ENCODE assay signal across 20 cellular contexts in the genomic region with DNA sequence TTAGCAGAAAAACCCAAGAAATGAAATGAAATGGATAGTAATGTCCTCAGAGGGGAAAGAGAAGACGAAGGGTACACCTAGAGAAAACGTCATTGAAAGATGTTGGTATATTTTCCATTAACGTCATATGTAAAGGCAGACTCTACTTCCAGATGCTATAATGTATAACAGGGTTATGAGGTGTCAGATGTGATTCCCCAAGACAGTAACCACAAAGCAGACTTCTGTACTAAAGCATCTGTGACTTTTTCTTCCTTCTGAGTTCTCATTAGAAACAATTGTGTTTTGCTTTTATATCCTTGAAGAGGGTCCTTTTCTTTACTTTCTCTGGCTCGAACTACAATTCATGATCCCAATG. TPM values are rescaled to one million over a fixed set of nuclear protein-coding genes. Genes with fewer than 3 reads are reported as not detected.
DNase-seq lines count a peak whose midpoint lies in the region; ATAC-seq and TF ChIP-seq lines count a peak whose summit lies in the region.
"Had no signal": no experiment of that assay in that cellular context is flagged by ENCODE, and none has a peak within 500 bp of the region (broad histone marks: within the 10 kb centered on the region; RNA-seq: fewer than 3 reads in every experiment).

No MANE protein-coding gene starts in this region.

- peak overlapping the region; percentile 34 for H3K4me3 Mint-ChIP-seq in activated naive CD4-positive, alpha-beta T cell treated with anti-CD3 and anti-CD28 coated beads for 36 hours
- H3K4me3 Mint-ChIP-seq in activated naive CD4-positive, alpha-beta T cell treated with anti-CD3 and anti-CD28 coated beads, Interleukin-2, amount 10 ng/mL, durations not matched to agents 7 days and 5 days, result no peak overlapping the region
- peak overlapping the region; percentile 77 for H3K4me3 Mint-ChIP-seq in activated naive CD8-positive, alpha-beta T cell treated with anti-CD3 and anti-CD28 coated beads, Interleukin-2, amount 10 ng/mL, durations not matched to agents 7 days and 5 days
- peak overlapping the region; percentile 21 for H3K4me3 Mint-ChIP-seq in stimulated activated naive CD8-positive, alpha-beta T cell treated with anti-CD3 and anti-CD28 coated beads, Interleukin-15, Interleukin-2, amounts not matched to agents 100 ng/mL and 50 ng/mL, for 24 hours
- no peak overlapping the region for H3K4me3 Mint-ChIP-seq in chondrocyte (ENCODE audit: unreplicated experiment)
- H3K4me3 Mint-ChIP-seq: neural progenitor cell had no signal

- no peaks in the 10 kb centered on the region for H3K9me3 Mint-ChIP-seq in activated naive CD4-positive, alpha-beta T cell treated with anti-CD3 and anti-CD28 coated beads for 36 hours
- H3K9me3 Mint-ChIP-seq in activated naive CD4-positive, alpha-beta T cell treated with anti-CD3 and anti-CD28 coated beads, Interleukin-2, amount 10 ng/mL, durations not matched to agents 7 days and 5 days, result no peaks in the 10 kb centered on the region
- H3K9me3 Mint-ChIP-seq in activated naive CD8-positive, alpha-beta T cell treated with anti-CD3 and anti-CD28 coated beads, Interleukin-2, amount 10 ng/mL, durations not matched to agents 7 days and 5 days, result no peaks in the 10 kb centered on the region
- no peaks in the 10 kb centered on the region for H3K9me3 Mint-ChIP-seq in stimulated activated naive CD8-positive, alpha-beta T cell treated with anti-CD3 and anti-CD28 coated beads, Interleukin-15, Interleukin-2, amounts not matched to agents 100 ng/mL and 50 ng/mL, for 24 hours
- H3K9me3 Mint-ChIP-seq in chondrocyte (ENCODE audit: low read depth), result no peaks in the 10 kb centered on the region
- H3K9me3 Mint-ChIP-seq: neural progenitor cell had no signal

- H3K27ac Mint-ChIP-seq in activated naive CD4-positive, alpha-beta T cell treated with anti-CD3 and anti-CD28 coated beads for 36 hours, result peak overlapping the region; percentile 61
- no peak overlapping the region for H3K27ac Mint-ChIP-seq in activated naive CD4-positive, alpha-beta T cell treated with anti-CD3 and anti-CD28 coated beads, Interleukin-2, amount 10 ng/mL, durations not matched to agents 7 days and 5 days
- peak overlapping the region; percentile 83 for H3K27ac Mint-ChIP-seq in activated naive CD8-positive, alpha-beta T cell treated with anti-CD3 and anti-CD28 coated beads, Interleukin-2, amount 10 ng/mL, durations not matched to agents 7 days and 5 days
- H3K27ac Mint-ChIP-seq in stimulated activated naive CD8-positive, alpha-beta T cell treated with anti-CD3 and anti-CD28 coated beads, Interleukin-15, Interleukin-2, amounts not matched to agents 100 ng/mL and 50 ng/mL, for 24 hours, result peak overlapping the region; percentile 10
- no peak overlapping the region for H3K27ac Mint-ChIP-seq in chondrocyte (ENCODE audit: unreplicated experiment)
- H3K27ac Mint-ChIP-seq: neural progenitor cell had no signal

- POLR2A ChIA-PET in activated naive CD8-positive, alpha-beta T cell treated with anti-CD3 and anti-CD28 coated beads, Interleukin-2, amount 10 ng/mL, durations not matched to agents 7 days and 5 days (lab: Charles Lee), result interaction anchor here (1.5 to 2.4 kb wide), 2 partner anchors 132 to 144 kb away, joined by 4 to 14 read pairs; no protein-coding TSS in a partner anchor

- TF ChIP-seq CTCF in chondrocyte (IDR thresholded peaks at IDR 0.05), result no peak

- no peaks in the 10 kb centered on the region for H3K27me3 Mint-ChIP-seq in activated naive CD4-positive, alpha-beta T cell treated with anti-CD3 and anti-CD28 coated beads for 36 hours (ENCODE audit: low read depth)
- no peaks in the 10 kb centered on the region for H3K27me3 Mint-ChIP-seq in activated naive CD4-positive, alpha-beta T cell treated with anti-CD3 and anti-CD28 coated beads, Interleukin-2, amount 10 ng/mL, durations not matched to agents 7 days and 5 days
- H3K27me3 Mint-ChIP-seq in activated naive CD8-positive, alpha-beta T cell treated with anti-CD3 and anti-CD28 coated beads, Interleukin-2, amount 10 ng/mL, durations not matched to agents 7 days and 5 days, result no peaks in the 10 kb centered on the region
- no peaks in the 10 kb centered on the region for H3K27me3 Mint-ChIP-seq in stimulated activated naive CD8-positive, alpha-beta T cell treated with anti-CD3 and anti-CD28 coated beads, Interleukin-15, Interleukin-2, amounts not matched to agents 100 ng/mL and 50 ng/mL, for 24 hours
- no peaks in the 10 kb centered on the region for H3K27me3 Mint-ChIP-seq in chondrocyte (ENCODE audit: low read depth)

- ATAC-seq in HG03354 (IDR thresholded peaks at IDR 0.05; ENCODE audit: poor library complexity, severe bottlenecking, unreplicated experiment), result peak; percentile 59
- peak; percentile 23 for ATAC-seq in activated naive CD8-positive, alpha-beta T cell treated with anti-CD3 and anti-CD28 coated beads, Interleukin-2, amount 10 ng/mL, durations not matched to agents 7 days and 5 days (ENCODE audit: low read depth)
- no peak for ATAC-seq in HG02763 (IDR thresholded peaks at IDR 0.05; ENCODE audit: unreplicated experiment)
- no peak for ATAC-seq in GM18517 (IDR thresholded peaks at IDR 0.05; ENCODE audit: unreplicated experiment)
- ATAC-seq: gastrocnemius medialis, sciatic nerve had no signal

- CTCF ChIA-PET in activated naive CD4-positive, alpha-beta T cell treated with anti-CD3 and anti-CD28 coated beads for 36 hours (lab: Charles Lee), result interaction anchor here (0.6 to 4.2 kb wide), 22 partner anchors 10 to 740 kb away, joined by 3 to 87 read pairs (median 5); partner anchors contain the start of gene CRPPA
- CTCF ChIA-PET in activated naive CD4-positive, alpha-beta T cell treated with anti-CD3 and anti-CD28 coated beads, Interleukin-2, amount 10 ng/mL, durations not matched to agents 7 days and 5 days (lab: Charles Lee), result interaction anchor here (0.8 to 4.1 kb wide), 16 partner anchors 14 to 490 kb away, joined by 3 to 63 read pairs (median 4); partner anchors contain the start of gene CRPPA

- H3K36me3 Mint-ChIP-seq in activated naive CD4-positive, alpha-beta T cell treated with anti-CD3 and anti-CD28 coated beads for 36 hours (ENCODE audit: low read depth), result no peaks in the 10 kb centered on the region
- no peaks in the 10 kb centered on the region for H3K36me3 Mint-ChIP-seq in activated naive CD4-positive, alpha-beta T cell treated with anti-CD3 and anti-CD28 coated beads, Interleukin-2, amount 10 ng/mL, durations not matched to agents 7 days and 5 days
- H3K36me3 Mint-ChIP-seq in activated naive CD8-positive, alpha-beta T cell treated with anti-CD3 and anti-CD28 coated beads, Interleukin-2, amount 10 ng/mL, durations not matched to agents 7 days and 5 days, result no peaks in the 10 kb centered on the region
- no peaks in the 10 kb centered on the region for H3K36me3 Mint-ChIP-seq in stimulated activated naive CD8-positive, alpha-beta T cell treated with anti-CD3 and anti-CD28 coated beads, Interleukin-15, Interleukin-2, amounts not matched to agents 100 ng/mL and 50 ng/mL, for 24 hours (ENCODE audit: low read depth)
- peaks cover 2% of the 10 kb centered on the region for H3K36me3 Mint-ChIP-seq in chondrocyte (ENCODE audit: low read depth)
- H3K36me3 Mint-ChIP-seq: neural progenitor cell had no signal

- no peak for DNase-seq in activated naive CD4-positive, alpha-beta T cell treated with anti-CD3 and anti-CD28 coated beads for 36 hours
- DNase-seq in activated naive CD4-positive, alpha-beta T cell treated with anti-CD3 and anti-CD28 coated beads, Interleukin-2, amount 10 ng/mL, durations not matched to agents 7 days and 5 days, result no peak
- no peak for DNase-seq in activated naive CD8-positive, alpha-beta T cell treated with anti-CD3 and anti-CD28 coated beads, Interleukin-2, amount 10 ng/mL, durations not matched to agents 7 days and 5 days
- no peak for DNase-seq in chondrocyte (ENCODE audit: low spot score)
- DNase-seq: Calu3; gastrocnemius medialis; NCI-H187; stimulated activated CD4-positive, alpha-beta T cell treated with anti-CD3 and anti-CD28 coated beads, Interleukin-2, amount 100 ng/mL, for 24 hours; thyroid gland had no signal

- peaks cover 18% of the 10 kb centered on the region for H3K4me1 Mint-ChIP-seq in activated naive CD4-positive, alpha-beta T cell treated with anti-CD3 and anti-CD28 coated beads for 36 hours (ENCODE audit: low read depth)
- peaks cover 22% of the 10 kb centered on the region for H3K4me1 Mint-ChIP-seq in activated naive CD4-positive, alpha-beta T cell treated with anti-CD3 and anti-CD28 coated beads, Interleukin-2, amount 10 ng/mL, durations not matched to agents 7 days and 5 days
- peaks cover 11% of the 10 kb centered on the region for H3K4me1 Mint-ChIP-seq in activated naive CD8-positive, alpha-beta T cell treated with anti-CD3 and anti-CD28 coated beads, Interleukin-2, amount 10 ng/mL, durations not matched to agents 7 days and 5 days
- peaks cover 21% of the 10 kb centered on the region for H3K4me1 Mint-ChIP-seq in stimulated activated naive CD8-positive, alpha-beta T cell treated with anti-CD3 and anti-CD28 coated beads, Interleukin-15, Interleukin-2, amounts not matched to agents 100 ng/mL and 50 ng/mL, for 24 hours (ENCODE audit: low read depth)
- peaks cover 25% of the 10 kb centered on the region for H3K4me1 Mint-ChIP-seq in chondrocyte (ENCODE audit: low read depth)

- intact Hi-C loops in activated naive CD4-positive, alpha-beta T cell treated with anti-CD3 and anti-CD28 coated beads for 36 hours (cut with micrococcal nuclease), result loop anchor here (2.0 to 10.0 kb wide), 2 partner anchors 355 to 1259 kb away; no protein-coding TSS in a partner anchor

RNA-seq across cellular contexts. Expression of gene LRRC72, which starts 37.4 kb away (rescaled TPM):
- not detected for total RNA-seq in activated naive CD4-positive, alpha-beta T cell treated with anti-CD3 and anti-CD28 coated beads for 36 hours
- total RNA-seq in activated naive CD8-positive, alpha-beta T cell treated with anti-CD3 and anti-CD28 coated beads, Interleukin-2, amount 10 ng/mL, durations not matched to agents 7 days and 5 days, result not detected
- total RNA-seq in chondrocyte, result not detected in 3 replicates
- total RNA-seq: Calu3, G401, gastrocnemius medialis, H1, lung, NCI-H460, sciatic nerve, SJSA1, thyroid gland had no signal

Comparison
In these comparisons a context has a peak if more than half of its experiments do, and no peak if none do; other contexts are left out.
1. H3K27ac Mint-ChIP-seq: peak in activated naive CD4-positive, alpha-beta T cell treated with anti-CD3 and anti-CD28 coated beads for 36 hours (single experiment), activated naive CD8-positive, alpha-beta T cell treated with anti-CD3 and anti-CD28 coated beads, Interleukin-2, amount 10 ng/mL, durations not matched to agents 7 days and 5 days (single experiment) and stimulated activated naive CD8-positive, alpha-beta T cell treated with anti-CD3 and anti-CD28 coated beads, Interleukin-15, Interleukin-2, amounts not matched to agents 100 ng/mL and 50 ng/mL, for 24 hours (single experiment); none in activated naive CD4-positive, alpha-beta T cell treated with anti-CD3 and anti-CD28 coated beads, Interleukin-2, amount 10 ng/mL, durations not matched to agents 7 days and 5 days (single experiment) and chondrocyte (single experiment).
2. H3K4me3 Mint-ChIP-seq: peak in activated naive CD4-positive, alpha-beta T cell treated with anti-CD3 and anti-CD28 coated beads for 36 hours (single experiment), activated naive CD8-positive, alpha-beta T cell treated with anti-CD3 and anti-CD28 coated beads, Interleukin-2, amount 10 ng/mL, durations not matched to agents 7 days and 5 days (single experiment) and stimulated activated naive CD8-positive, alpha-beta T cell treated with anti-CD3 and anti-CD28 coated beads, Interleukin-15, Interleukin-2, amounts not matched to agents 100 ng/mL and 50 ng/mL, for 24 hours (single experiment); none in activated naive CD4-positive, alpha-beta T cell treated with anti-CD3 and anti-CD28 coated beads, Interleukin-2, amount 10 ng/mL, durations not matched to agents 7 days and 5 days (single experiment) and chondrocyte (single experiment).
3. ATAC-seq: peak in HG03354 (single experiment) and activated naive CD8-positive, alpha-beta T cell treated with anti-CD3 and anti-CD28 coated beads, Interleukin-2, amount 10 ng/mL, durations not matched to agents 7 days and 5 days (single experiment); none in HG02763 (single experiment) and GM18517 (single experiment).